ENCODE assay signal across 14 cellular contexts in genomic region chr5:88688242-88688959, GRCh38.
DNase-seq lines count a peak whose midpoint lies in the region; ATAC-seq and TF ChIP-seq lines count a peak whose summit lies in the region.
"Had no signal": no experiment of that assay in that cellular context is flagged by ENCODE, and none has a peak within 500 bp of the region (broad histone marks: within the 10 kb centered on the region; RNA-seq: fewer than 3 reads in every experiment).

No MANE protein-coding gene starts in this region.

- peaks cover 8% of the 10 kb centered on the region for H3K36me3 Mint-ChIP-seq in T-helper 17 cell (ENCODE audit: low read depth)
- peaks cover 9 to 16% of the 10 kb centered on the region in 2 donors for H3K36me3 Mint-ChIP-seq in naive B cell

- H3K27ac Mint-ChIP-seq in T-helper 17 cell, result peak overlapping the region; percentile 84
- peak overlapping the region in 5 of 6 donors; percentile 36 to 88 (median 60) for H3K27ac Mint-ChIP-seq in naive B cell

- TF ChIP-seq CTCF in dorsolateral prefrontal cortex (IDR thresholded peaks at IDR 0.05 in 54 of 56, conservative IDR thresholded peaks at IDR 0.05 in 2 of 56; ENCODE audit: low read depth in 1 of 56, partially characterized antibody in 56 of 56), result no peak

- H3K4me1 Mint-ChIP-seq in T-helper 17 cell (peaks cover 23% of the 10 kb centered on the region), naive B cell (peaks cover 26 to 47% (median 38%) of the 10 kb centered on the region in 3 donors)

- in situ Hi-C loops in G401 (cut with HindIII; ENCODE audit: low sequenced_read_pairs), result loop anchor here (25.0 kb wide), 1 partner anchor 551 kb away; no protein-coding TSS in a partner anchor

- H3K27me3 Mint-ChIP-seq in T-helper 17 cell (peaks cover 99% of the 10 kb centered on the region), naive B cell (peaks cover 77 to 93% (median 89%) of the 10 kb centered on the region in 3 donors)

- H3K4me3 ChIP-seq in dorsolateral prefrontal cortex, result peak overlapping the region in 57 of 59 donors; percentile 46 to 93 (median 75)

- peaks cover 0 to 14% (median 0%) of the 10 kb centered on the region in 45 donors for H3K27me3 ChIP-seq in dorsolateral prefrontal cortex

- peaks cover 0 to 70% (median 31%) of the 10 kb centered on the region in 7 donors for H3K9me3 Mint-ChIP-seq in naive B cell

- peak overlapping the region; percentile 75 to 100 (median 99) for H3K27ac ChIP-seq in dorsolateral prefrontal cortex
- H3K27ac ChIP-seq: C4-2B had no signal

- no peak overlapping the region for H3K4me3 Mint-ChIP-seq in T-helper 17 cell
- H3K4me3 Mint-ChIP-seq in naive B cell, result peak overlapping the region in 3 of 8 donors; percentile 15 to 53 (median 25)

- intact Hi-C loops in dorsolateral prefrontal cortex (cut with DNase I), result loop anchor here (10.0 kb wide), 2 partner anchors 744 to 1274 kb away; partner anchors contain the start of gene CCNH (in 1 of the 2)

- H3K9me3 ChIP-seq in T-helper 17 cell (ENCODE audit: control insufficient read depth, low read length, poor library complexity, severe bottlenecking), result peaks cover 3% of the 10 kb centered on the region

- ATAC-seq in T-helper 17 cell, result no peak
- ATAC-seq in naive B cell (ENCODE audit: low read depth in 2 of 2), result no peak
- ATAC-seq in GM21381 (IDR thresholded peaks at IDR 0.05; ENCODE audit: unreplicated experiment), result no peak
- ATAC-seq: PC-3 had no signal

- DNase-seq in G401 (ENCODE audit: low spot score) (peak; percentile 54), T-helper 17 cell (no peak), dorsolateral prefrontal cortex (no peak), naive B cell (no peak), AG20443 (ENCODE audit: low spot score) (no peak), EL (no peak), GM19238 (ENCODE audit: insufficient read length, low spot score) (no peak)
- DNase-seq: KBM-7, NCI-H1048, NCI-H226, NCI-H526 treated with DMSO at 0.1 percent for 48 hours, PC-3 had no signal
